ENCODE assay signal across 19 cellular contexts in the genomic region with DNA sequence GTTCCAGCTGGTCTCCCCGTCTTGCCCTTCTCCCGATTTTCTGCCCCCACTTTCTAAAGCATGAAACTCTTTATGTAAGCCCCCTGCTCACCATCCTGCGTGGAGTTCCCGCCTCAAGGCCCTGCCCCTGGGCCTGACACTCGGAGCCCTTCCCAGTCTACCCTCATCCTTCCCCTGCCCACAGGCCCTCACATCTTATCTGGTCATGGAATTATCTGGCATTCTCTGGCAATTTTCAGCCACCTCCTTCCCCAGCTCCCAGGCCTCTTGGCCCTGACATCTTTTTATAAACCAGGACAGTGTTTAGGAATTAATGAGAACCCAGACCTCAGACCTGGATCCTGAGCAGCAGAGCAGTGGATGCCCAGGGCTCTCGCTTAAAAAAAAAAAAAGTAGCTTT.
DNase-seq lines count a peak whose midpoint lies in the region; FAIRE-seq and TF ChIP-seq lines count a peak whose summit lies in the region.
"Had no signal": no experiment of that assay in that cellular context is flagged by ENCODE, and none has a peak within 500 bp of the region (broad histone marks: within the 10 kb centered on the region; RNA-seq: fewer than 3 reads in every experiment).

No MANE protein-coding gene starts in this region.

- intact Hi-C loops in left ventricle myocardium inferior (cut with micrococcal nuclease), result no loop called here
- intact Hi-C loops in posterior vena cava (cut with DNase I), result no loop called here

- H3K9me3 ChIP-seq in cardiac muscle cell (ENCODE audit: low read depth) (no peaks in the 10 kb centered on the region), left ventricle myocardium inferior (replicated peaks) (no peaks in the 10 kb centered on the region)
- H3K9me3 ChIP-seq: A549, BE2C, HAP-1 had no signal

- H3K4me1 Mint-ChIP-seq in mesothelial cell of epicardium (no peaks in the 10 kb centered on the region), type B pancreatic cell (ENCODE audit: unreplicated experiment) (no peaks in the 10 kb centered on the region)

- H3K27me3 ChIP-seq in cardiac muscle cell (no peaks in the 10 kb centered on the region), left ventricle myocardium inferior (ENCODE audit: low read depth) (no peaks in the 10 kb centered on the region), bronchial epithelial cell (ENCODE audit: control insufficient read depth, insufficient read depth, low read length) (no peaks in the 10 kb centered on the region)
- H3K27me3 ChIP-seq: BE2C had no signal

- H3K4me3 Mint-ChIP-seq in mesothelial cell of epicardium (no peak overlapping the region), type B pancreatic cell (no peak overlapping the region)
- H3K4me3 Mint-ChIP-seq: CD4-positive, alpha-beta memory T cell had no signal

- H3K9me3 Mint-ChIP-seq in mesothelial cell of epicardium, result no peaks in the 10 kb centered on the region
- H3K9me3 Mint-ChIP-seq in type B pancreatic cell, result no peaks in the 10 kb centered on the region
- H3K9me3 Mint-ChIP-seq: CD4-positive, alpha-beta memory T cell had no signal

- DNase-seq in cardiac muscle cell (ENCODE audit: low read depth in 1 of 2, low spot score in 1 of 2) (no peak), left ventricle myocardium inferior (no peak), bronchial epithelial cell (ENCODE audit: low read depth) (no peak), mesothelial cell of epicardium (ENCODE audit: low spot score in 2 of 2, unreplicated experiment in 2 of 2) (no peak), type B pancreatic cell (ENCODE audit: extremely low spot score, unreplicated experiment) (no peak), posterior vena cava (ENCODE audit: low spot score) (no peak), DMS79 treated with DMSO at 0.1 percent for 48 hours (lab: John Stamatoyannopoulos, UW) (no peak)
- DNase-seq: BE2C; CD4-positive, alpha-beta memory T cell; COR-L47; DMS153; DND-41; GF-D8 had no signal

- peak; percentile 13 for FAIRE-seq in bronchial epithelial cell (lab: Jason Lieb, UNC)
- FAIRE-seq: A549, D721Med, GM19239, H1 had no signal

- H3K27ac Mint-ChIP-seq in mesothelial cell of epicardium (peak overlapping the region; percentile 4), type B pancreatic cell (peak overlapping the region; percentile 58)

- H3K4me3 ChIP-seq in cardiac muscle cell, result no peak overlapping the region
- no peak overlapping the region for H3K4me3 ChIP-seq in left ventricle myocardium inferior
- H3K4me3 ChIP-seq in bronchial epithelial cell (ENCODE audit: low read depth, low read length), result no peak overlapping the region
- H3K4me3 ChIP-seq: A549, HAP-1 had no signal

- H3K4me1 ChIP-seq in cardiac muscle cell (ENCODE audit: low read depth), result no peaks in the 10 kb centered on the region
- H3K4me1 ChIP-seq in left ventricle myocardium inferior, result no peaks in the 10 kb centered on the region
- H3K4me1 ChIP-seq: A549, BE2C, HAP-1 had no signal

- TF ChIP-seq CTCF in cardiac muscle cell (IDR thresholded peaks at IDR 0.05; ENCODE audit: low read depth, low read length) (no peak), left ventricle myocardium inferior (IDR thresholded peaks at IDR 0.05; ENCODE audit: borderline replicate concordance) (no peak), bronchial epithelial cell (IDR thresholded peaks at IDR 0.05; ENCODE audit: insufficient read depth, low read length, severe bottlenecking) (no peak), mesothelial cell of epicardium (IDR thresholded peaks at IDR 0.05; ENCODE audit: unreplicated experiment) (no peak), type B pancreatic cell (conservative IDR thresholded peaks at IDR 0.05) (no peak)

- H3K36me3 Mint-ChIP-seq in mesothelial cell of epicardium (peaks cover 32% of the 10 kb centered on the region), type B pancreatic cell (peaks cover 27% of the 10 kb centered on the region)

- H3K27ac ChIP-seq in cardiac muscle cell (peak overlapping the region; percentile 23), left ventricle myocardium inferior (replicated peaks) (no peak overlapping the region)
- H3K27ac ChIP-seq: A549, C4-2B had no signal

- H3K27me3 Mint-ChIP-seq in mesothelial cell of epicardium (ENCODE audit: low read depth) (no peaks in the 10 kb centered on the region), type B pancreatic cell (no peaks in the 10 kb centered on the region)
- H3K27me3 Mint-ChIP-seq: CD4-positive, alpha-beta memory T cell had no signal

- H3K36me3 ChIP-seq in cardiac muscle cell, result peaks cover 12% of the 10 kb centered on the region
- H3K36me3 ChIP-seq in left ventricle myocardium inferior, result peaks cover 45% of the 10 kb centered on the region
- peaks cover 33% of the 10 kb centered on the region for H3K36me3 ChIP-seq in bronchial epithelial cell (ENCODE audit: control insufficient read depth, insufficient read depth, low read length)
